In the genomic region with DNA sequence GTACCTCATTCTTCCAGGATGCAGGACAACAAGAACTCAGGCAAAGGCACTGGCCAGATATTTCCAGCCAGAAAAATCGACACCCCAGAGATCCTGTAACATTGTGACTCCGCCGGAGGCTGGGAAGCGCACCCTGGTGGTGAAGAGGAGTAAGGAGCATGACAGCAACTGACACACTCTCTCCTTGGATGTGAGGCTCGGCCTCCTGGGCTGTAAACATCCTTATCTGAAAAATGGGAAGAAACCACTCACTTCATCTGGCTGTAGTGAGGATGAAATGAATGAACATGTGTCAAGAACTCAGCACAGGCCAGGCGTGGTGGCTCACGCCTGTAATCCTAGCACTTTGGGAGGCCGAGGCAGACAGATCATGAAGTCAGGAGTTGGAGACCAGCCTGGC, we compare ENCODE assay signal across 8 cellular contexts. TPM values are rescaled to one million over a fixed set of nuclear protein-coding genes. Genes with fewer than 3 reads are reported as not detected.
DNase-seq lines count a peak whose midpoint lies in the region; ATAC-seq and TF ChIP-seq lines count a peak whose summit lies in the region.

No MANE protein-coding gene starts in this region.

- peak overlapping the region in 3 of 8 donors; percentile 55 to 66 (median 66) for H3K27ac ChIP-seq in spleen

- TF ChIP-seq CTCF in spleen (IDR thresholded peaks at IDR 0.05 in 8 of 11, conservative IDR thresholded peaks at IDR 0.05 in 3 of 11): peak; percentile 33 to 77 (median 63)

- peaks cover 0 to 18% (median 7%) of the 10 kb centered on the region in 6 donors for H3K4me1 ChIP-seq in spleen

- no peak overlapping the region for H3K4me3 ChIP-seq in spleen

- H3K9me3 ChIP-seq in spleen: no peaks in the 10 kb centered on the region

- DNase-seq in NCI-H446 (lab: John Stamatoyannopoulos, UW) (peak; percentile 20 to 50), NCI-H446 treated with DMSO at 0.1 percent for 48 hours (lab: John Stamatoyannopoulos, UW) (no peak), NCI-H146 (lab: John Stamatoyannopoulos, UW) (peak; percentile 18), activated T-cell treated with anti-CD3 and anti-CD28 coated beads for 4 hours (peak; percentile 15), fibroblast of peridontal ligament (ENCODE audit: extremely low read depth) (peak; percentile 44), spleen (no peak)

- H3K36me3 ChIP-seq in spleen: peaks cover 0 to 100% (median 58%) of the 10 kb centered on the region in 6 donors

- intact Hi-C loops in spleen (cut with DNase I; ENCODE audit: low total_unique reads): loop anchor here (5.0 kb wide), 1 partner anchor 75 kb away; no protein-coding TSS in a partner anchor

- H3K27me3 ChIP-seq in spleen (replicated peaks in 1 of 7): no peaks in the 10 kb centered on the region

- ATAC-seq in GM21360 (IDR thresholded peaks at IDR 0.05; ENCODE audit: unreplicated experiment) (no peak), GM21515 (IDR thresholded peaks at IDR 0.05; ENCODE audit: unreplicated experiment) (no peak)

- TF ChIP-seq POLR2A in spleen (IDR thresholded peaks at IDR 0.05): no peak

- WGBS in spleen, 5 donors: 74 to 80% (median 75%) methylated on average over 8 of the region's 8 CpGs

RNA-seq across cellular contexts. Expression of gene TCHP, which starts 27.5 kb away (rescaled TPM):
- 10 to 100 TPM; 21.8 to 35.9 (median 29.0) TPM for total RNA-seq in spleen
- 10 to 100 TPM in 1 of 3 donors, 1 to 10 TPM in 2; 7.3 to 12.5 (median 7.6) TPM for polyA plus RNA-seq in spleen

RNA-seq across cellular contexts. Expression of gene GLTP, which starts 47.3 kb away (rescaled TPM):
- total RNA-seq in spleen: 10 to 100 TPM; 25.6 to 45.5 (median 35.0) TPM
- polyA plus RNA-seq in spleen: 10 to 100 TPM; 26.3 to 31.5 (median 30.3) TPM

Comparison
In these comparisons a context has a peak if more than half of its experiments do, and no peak if none do; other contexts are left out.
1. DNase-seq: peak in NCI-H446 (2 of 2), NCI-H146 (single experiment), activated T-cell treated with anti-CD3 and anti-CD28 coated beads for 4 hours (single experiment) and fibroblast of peridontal ligament (single experiment); none in NCI-H446 treated with DMSO at 0.1 percent for 48 hours (single experiment) and spleen (single experiment).